Comparison of ENCODE assay signal across 9 cellular contexts in genomic region chr10:20882091-20882490, GRCh38. TPM values are rescaled to one million over a fixed set of nuclear protein-coding genes. Genes with fewer than 3 reads are reported as not detected.
"Had no signal": no experiment of that assay in that cellular context is flagged by ENCODE, and none has a peak within 500 bp of the region (broad histone marks: within the 10 kb centered on the region; RNA-seq: fewer than 3 reads in every experiment).

No MANE protein-coding gene starts in this region.

- H3K4me3 Mint-ChIP-seq: GM23338, H9, HFFc6, IgD-negative memory B cell had no signal

- FAIRE-seq: H1, H54, HTR-8/SVneo had no signal

- ATAC-seq: GM23338 had no signal

- H3K4me1 Mint-ChIP-seq: GM23338, H9, IgD-negative memory B cell had no signal

- H3K4me3 ChIP-seq: GM23338 had no signal

- H3K4me2 ChIP-seq: GM23338 had no signal

- DNase-seq: H9, HCEC 1CT, HFFc6, KG1 had no signal

- H3K27ac Mint-ChIP-seq: GM23338, H9, HFFc6 had no signal

- H3K36me3 Mint-ChIP-seq: IgD-negative memory B cell had no signal

- H3K9me3 Mint-ChIP-seq: GM23338, H9 had no signal

- H2AFZ ChIP-seq: GM23338 had no signal

RNA-seq across cellular contexts. Expression of gene NEBL, which starts 15.0 kb away (rescaled TPM):
- total RNA-seq: HFFc6 had no signal
- polyA plus RNA-seq: IgD-negative memory B cell had no signal
